9 cellular contexts compared by ENCODE assay signal in genomic region chr3:99499235-99499798, GRCh38.
A peak's percentile ranks its signal among the peaks of the same experiment; 100 is the strongest.
DNase-seq lines count a peak whose midpoint lies in the region; ATAC-seq and TF ChIP-seq lines count a peak whose summit lies in the region.
"Had no signal": no experiment of that assay in that cellular context is flagged by ENCODE, and none has a peak within 500 bp of the region (broad histone marks: within the 10 kb centered on the region; RNA-seq: fewer than 3 reads in every experiment).

No MANE protein-coding gene starts in this region.

- no peak for ATAC-seq in GM19397 (IDR thresholded peaks at IDR 0.05; ENCODE audit: unreplicated experiment)

- POLR2A ChIA-PET in HEK293T (lab: Yijun Ruan, JAX), result no interaction called here

- H3K27ac Mint-ChIP-seq in nephron progenitor cell, result no peak overlapping the region
- H3K27ac Mint-ChIP-seq: activated naive CD8-positive, alpha-beta T cell treated with anti-CD3 and anti-CD28 coated beads, Interleukin-2, amount 10 ng/mL, durations not matched to agents 7 days and 5 days had no signal

- H3K9me3 Mint-ChIP-seq in nephron progenitor cell, result peaks cover 5% of the 10 kb centered on the region

- H3K4me3 ChIP-seq in epithelial cell of esophagus (ENCODE audit: low read length), result no peak overlapping the region

- TF ChIP-seq CTCF in epithelial cell of esophagus (IDR thresholded peaks at IDR 0.05; ENCODE audit: insufficient read depth, low read depth, low read length, missing control alignments) (peak; percentile 88), nephron progenitor cell (IDR thresholded peaks at IDR 0.05) (peak; percentile 81)

- peaks cover 2% of the 10 kb centered on the region for H3K27me3 Mint-ChIP-seq in nephron progenitor cell (ENCODE audit: low read depth, poor library complexity)

- no peaks in the 10 kb centered on the region for H3K36me3 Mint-ChIP-seq in nephron progenitor cell (ENCODE audit: low read depth)
- H3K36me3 Mint-ChIP-seq: activated naive CD8-positive, alpha-beta T cell treated with anti-CD3 and anti-CD28 coated beads, Interleukin-2, amount 10 ng/mL, durations not matched to agents 7 days and 5 days had no signal

- DNase-seq in NCI-H2171 treated with DMSO at 0.1 percent for 48 hours (lab: John Stamatoyannopoulos, UW) (peak; percentile 26), NCI-H2171 (lab: John Stamatoyannopoulos, UW) (no peak), HEK293T (ENCODE audit: extremely low spot score) (peak; percentile 47), NCI-H82 (lab: John Stamatoyannopoulos, UW) (peak; percentile 62), epithelial cell of esophagus (ENCODE audit: low read depth) (peak; percentile 65), nephron progenitor cell (peak; percentile 30), DMS79 (lab: John Stamatoyannopoulos, UW) (no peak)
- DNase-seq: activated naive CD8-positive, alpha-beta T cell treated with anti-CD3 and anti-CD28 coated beads, Interleukin-2, amount 10 ng/mL, durations not matched to agents 7 days and 5 days had no signal

- no peak overlapping the region for H3K4me3 Mint-ChIP-seq in nephron progenitor cell
- H3K4me3 Mint-ChIP-seq: activated naive CD8-positive, alpha-beta T cell treated with anti-CD3 and anti-CD28 coated beads, Interleukin-2, amount 10 ng/mL, durations not matched to agents 7 days and 5 days had no signal

- CTCF ChIA-PET in HEK293T (lab: Yijun Ruan, JAX), result interaction anchor here (0.5 to 1.0 kb wide), 8 partner anchors 12 to 478 kb away, joined by 3 to 13 read pairs (median 3); no protein-coding TSS in a partner anchor

- peaks cover 16% of the 10 kb centered on the region for H3K4me1 Mint-ChIP-seq in nephron progenitor cell
- H3K4me1 Mint-ChIP-seq: activated naive CD8-positive, alpha-beta T cell treated with anti-CD3 and anti-CD28 coated beads, Interleukin-2, amount 10 ng/mL, durations not matched to agents 7 days and 5 days had no signal

TF ChIP-seq in HEK293T, 16 proteins besides CTCF, POLR2A, EP300 and RAD21:
- TF ChIP-seq ZNF384 (IDR thresholded peaks at IDR 0.05) (no peak), FOXK2 (IDR thresholded peaks at IDR 0.05) (no peak), SP1 (IDR thresholded peaks at IDR 0.05) (no peak), NFRKB (IDR thresholded peaks at IDR 0.05) (no peak), LEF1 (IDR thresholded peaks at IDR 0.05; ENCODE audit: borderline replicate concordance) (no peak), BHLHE40 (IDR thresholded peaks at IDR 0.05; ENCODE audit: borderline replicate concordance) (no peak), TARDBP (IDR thresholded peaks at IDR 0.05) (no peak)

Comparison
In these comparisons a context has a peak if more than half of its experiments do, and no peak if none do; other contexts are left out.
1. DNase-seq: peak in NCI-H2171 treated with DMSO at 0.1 percent for 48 hours (single experiment), HEK293T (single experiment), NCI-H82 (single experiment), epithelial cell of esophagus (single experiment) and nephron progenitor cell (single experiment); none in NCI-H2171 (single experiment) and DMS79 (single experiment).